ENCODE assay signal across 1 cellular context in genomic region chr3:16917256-16917935, GRCh38.
TF ChIP-seq lines count a peak whose summit lies in the region.

No MANE protein-coding gene starts in this region.

TF ChIP-seq in HEK293T, 16 proteins besides CTCF, POLR2A, EP300 and RAD21:
- TF ChIP-seq ARNT (IDR thresholded peaks at IDR 0.05) = no peak
- TF ChIP-seq FOXM1 (IDR thresholded peaks at IDR 0.05; ENCODE audit: borderline replicate concordance) = no peak
- no peak for TF ChIP-seq LEF1 (IDR thresholded peaks at IDR 0.05; ENCODE audit: borderline replicate concordance)
- no peak for TF ChIP-seq SUZ12 (IDR thresholded peaks at IDR 0.05)
- no peak for TF ChIP-seq HDGF (IDR thresholded peaks at IDR 0.05; ENCODE audit: borderline replicate concordance)
- TF ChIP-seq CTBP1 (IDR thresholded peaks at IDR 0.05; ENCODE audit: borderline replicate concordance) = no peak
- TF ChIP-seq TARDBP (IDR thresholded peaks at IDR 0.05) = no peak
- TF ChIP-seq BHLHE40 (IDR thresholded peaks at IDR 0.05; ENCODE audit: borderline replicate concordance) = no peak
- TF ChIP-seq L3MBTL2 (conservative IDR thresholded peaks at IDR 0.05) = no peak
- TF ChIP-seq NFRKB (IDR thresholded peaks at IDR 0.05) = no peak
- no peak for TF ChIP-seq ZNF384 (IDR thresholded peaks at IDR 0.05)
- no peak for TF ChIP-seq FOXA1 (IDR thresholded peaks at IDR 0.05)
